In genomic region chr12:60138526-60138925, GRCh38 we compare ENCODE assay signal across 19 cellular contexts.
"Had no signal": no experiment of that assay in that cellular context is flagged by ENCODE, and none has a peak within 500 bp of the region (broad histone marks: within the 10 kb centered on the region; RNA-seq: fewer than 3 reads in every experiment).

No MANE protein-coding gene starts in this region.

- H3K4me3 ChIP-seq: SJSA1, SK-N-MC had no signal

- H3K9me3 ChIP-seq: SJSA1 had no signal

- DNase-seq: KBM-7, NCI-H1092, NCI-H1105 treated with DMSO at 0.1 percent for 48 hours, NCI-H1417 treated with DMSO at 0.1 percent for 48 hours, NCI-H146, NCI-H1694 treated with DMSO at 0.1 percent for 48 hours, NCI-H1930, NCI-H2081, NCI-H2107, NCI-H2227 treated with DMSO at 0.1 percent for 48 hours, NCI-H524 treated with DMSO at 0.1 percent for 48 hours, NCI-H69, NCI-H774, Right ventricle myocardium superior, RPMI8226, SIG-M5 had no signal

- FAIRE-seq: RCC 7860 had no signal

- H3K36me3 ChIP-seq: SJSA1 had no signal

- H3K27ac ChIP-seq: SJSA1, SK-N-MC had no signal

- H3K27me3 ChIP-seq: SJSA1 had no signal

- H3K4me1 ChIP-seq: SJSA1 had no signal
